8 cellular contexts compared by ENCODE assay signal in genomic region chr15:60479711-60480110, GRCh38. TPM values are rescaled to one million over a fixed set of nuclear protein-coding genes. Genes with fewer than 3 reads are reported as not detected.
DNase-seq lines count a peak whose midpoint lies in the region; ATAC-seq and TF ChIP-seq lines count a peak whose summit lies in the region.

No MANE protein-coding gene starts in this region.

- no peaks in the 10 kb centered on the region for H4K20me1 ChIP-seq in KMS-11 (ENCODE audit: insufficient read depth)

- peak overlapping the region; percentile 96 to 98 (median 98) for H3K4me3 Mint-ChIP-seq in CD4-positive, CD25-positive, alpha-beta regulatory T cell
- H3K4me3 Mint-ChIP-seq in MCF 10A (ENCODE audit: unreplicated experiment): peak overlapping the region; percentile 90

- intact Hi-C loops in MCF 10A (cut with micrococcal nuclease): loop anchor here (1.0 kb wide), 1 partner anchor 71 kb away; no protein-coding TSS in a partner anchor

- H3K27me3 ChIP-seq in CD4-positive, CD25-positive, alpha-beta regulatory T cell (ENCODE audit: control insufficient read depth, insufficient read depth, low read length): no peaks in the 10 kb centered on the region
- no peaks in the 10 kb centered on the region for H3K27me3 ChIP-seq in KMS-11 (ENCODE audit: insufficient read depth, low read depth)
- no peaks in the 10 kb centered on the region for H3K27me3 ChIP-seq in muscle layer of duodenum (ENCODE audit: low read depth, low read length)

- POLR2A ChIA-PET in MCF 10A (lab: Yijun Ruan, JAX): interaction anchor here (0.7 to 3.8 kb wide), 17 partner anchors 9 to 1184 kb away, joined by 3 to 17 read pairs (median 5); no protein-coding TSS in a partner anchor

- H3K4me2 ChIP-seq in KMS-11: peak overlapping the region; percentile 75

- H3K4me1 Mint-ChIP-seq in CD4-positive, CD25-positive, alpha-beta regulatory T cell: peaks cover 36 to 75% (median 55%) of the 10 kb centered on the region in 4 donors
- H3K4me1 Mint-ChIP-seq in MCF 10A (ENCODE audit: insufficient read depth, unreplicated experiment): peaks cover 30% of the 10 kb centered on the region

- H3K27ac ChIP-seq in CD4-positive, CD25-positive, alpha-beta regulatory T cell (ENCODE audit: insufficient read depth, low read length, poor library complexity, severe bottlenecking): peak overlapping the region; percentile 92
- H3K27ac ChIP-seq in KMS-11 (peak overlapping the region; percentile 92), muscle layer of duodenum (ENCODE audit: low read length) (peak overlapping the region; percentile 98)

- peaks cover 28% of the 10 kb centered on the region for H3K79me2 ChIP-seq in KMS-11 (ENCODE audit: insufficient read depth, low read depth)

- peaks cover 9% of the 10 kb centered on the region for H3K36me3 Mint-ChIP-seq in CD4-positive, CD25-positive, alpha-beta regulatory T cell
- peaks cover 5% of the 10 kb centered on the region for H3K36me3 Mint-ChIP-seq in MCF 10A (ENCODE audit: insufficient read depth, unreplicated experiment)

- H3K4me3 ChIP-seq in CD4-positive, CD25-positive, alpha-beta regulatory T cell (ENCODE audit: low read depth, low read length): peak overlapping the region; percentile 99
- H3K4me3 ChIP-seq in KMS-11 (IDR thresholded peaks at IDR 0.05; ENCODE audit: insufficient read depth, low read depth, low read length) (no peak overlapping the region), muscle layer of duodenum (ENCODE audit: low read depth in 1 of 2, low read length in 2 of 2) (peak overlapping the region; percentile 89 to 96)

- peak; percentile 13 to 17 for ATAC-seq in CD4-positive, CD25-positive, alpha-beta regulatory T cell (ENCODE audit: low read depth in 2 of 2)

- H3K9me3 Mint-ChIP-seq in CD4-positive, CD25-positive, alpha-beta regulatory T cell: no peaks in the 10 kb centered on the region
- H3K9me3 Mint-ChIP-seq in MCF 10A (ENCODE audit: unreplicated experiment): no peaks in the 10 kb centered on the region

- CTCF ChIA-PET in MCF 10A (lab: Yijun Ruan, JAX): interaction anchor here (0.7 to 1.0 kb wide), 7 partner anchors 9 to 700 kb away, joined by 3 to 6 read pairs (median 3); no protein-coding TSS in a partner anchor

- H3K4me1 ChIP-seq in CD4-positive, CD25-positive, alpha-beta regulatory T cell (ENCODE audit: control insufficient read depth, insufficient read depth, low read length, poor library complexity, severe bottlenecking): peaks cover 33% of the 10 kb centered on the region
- H3K4me1 ChIP-seq in KMS-11 (ENCODE audit: low read depth, poor library complexity, severe bottlenecking): peaks cover 52% of the 10 kb centered on the region
- peaks cover 14 to 29% of the 10 kb centered on the region in 2 donors for H3K4me1 ChIP-seq in muscle layer of duodenum (ENCODE audit: control insufficient read depth in 1 of 2, insufficient read depth in 2 of 2, low read length in 2 of 2)

- peak overlapping the region; percentile 69 for H2AFZ ChIP-seq in KMS-11 (ENCODE audit: low read depth)

- BruUV-seq in MCF 10A (replicated peaks; lab: Mats Ljungman, UMichigan): no TSS peak

- H3K9ac ChIP-seq in KMS-11: peak overlapping the region; percentile 96

- peak in 1 of 3 donors; percentile 62 for DNase-seq in CD4-positive, CD25-positive, alpha-beta regulatory T cell
- DNase-seq in MCF 10A (ENCODE audit: unreplicated experiment) (no peak), NCI-H2196 (lab: John Stamatoyannopoulos, UW; ENCODE audit: unreplicated experiment) (no peak), GM03348 (ENCODE audit: low spot score) (no peak), NCI-H2029 (lab: John Stamatoyannopoulos, UW) (no peak)
- no peak for DNase-seq in stimulated activated CD4-positive, alpha-beta T cell treated with anti-CD3 and anti-CD28 coated beads, Interleukin-4, amount 100 ng/mL, for 4 hours

- peak overlapping the region; percentile 98 to 100 (median 99) for H3K27ac Mint-ChIP-seq in CD4-positive, CD25-positive, alpha-beta regulatory T cell
- H3K27ac Mint-ChIP-seq in MCF 10A (ENCODE audit: low read depth, unreplicated experiment): peak overlapping the region; percentile 96

- peaks cover 6% of the 10 kb centered on the region for H3K36me3 ChIP-seq in CD4-positive, CD25-positive, alpha-beta regulatory T cell (ENCODE audit: control insufficient read depth, insufficient read depth, low read length)
- H3K36me3 ChIP-seq in KMS-11 (ENCODE audit: insufficient read depth) (no peaks in the 10 kb centered on the region), muscle layer of duodenum (ENCODE audit: control insufficient read depth in 1 of 2, insufficient read depth in 2 of 2, low read length in 2 of 2) (peaks cover 3 to 10% of the 10 kb centered on the region in 2 donors)

- no peaks in the 10 kb centered on the region for H3K27me3 Mint-ChIP-seq in CD4-positive, CD25-positive, alpha-beta regulatory T cell
- no peaks in the 10 kb centered on the region for H3K27me3 Mint-ChIP-seq in MCF 10A (ENCODE audit: insufficient read depth, unreplicated experiment)

- TF ChIP-seq CTCF in KMS-11 (conservative IDR thresholded peaks at IDR 0.05; ENCODE audit: low read depth, low read length): no peak
- no peak for TF ChIP-seq CTCF in MCF 10A (IDR thresholded peaks at IDR 0.05; ENCODE audit: unreplicated experiment)

- H3K9me3 ChIP-seq in CD4-positive, CD25-positive, alpha-beta regulatory T cell (ENCODE audit: control insufficient read depth in 2 of 2, low read length in 2 of 2): no peaks in the 10 kb centered on the region
- H3K9me3 ChIP-seq in muscle layer of duodenum (ENCODE audit: control insufficient read depth in 1 of 2, low read length in 2 of 2): no peaks in the 10 kb centered on the region

RNA-seq across cellular contexts. Expression of gene ICE2, which starts 0.8 kb away (rescaled TPM):
- 38.9 TPM for total RNA-seq in CD4-positive, CD25-positive, alpha-beta regulatory T cell
- polyA plus RNA-seq in CD4-positive, CD25-positive, alpha-beta regulatory T cell: 10 to 100 TPM; 37.1 to 52.2 (median 49.3) TPM
- total RNA-seq in MCF 10A (2022): 55.1 and 57.9 TPM in 2 replicates
